In genomic region chr13:32496574-32497160, GRCh38 we compare ENCODE assay signal across 19 cellular contexts.
"Had no signal": no experiment of that assay in that cellular context is flagged by ENCODE, and none has a peak within 500 bp of the region (broad histone marks: within the 10 kb centered on the region; RNA-seq: fewer than 3 reads in every experiment).

No MANE protein-coding gene starts in this region.

- DNase-seq: activated B cell treated with CpG ODN at 0.5 μM for 24 hours; activated CD4-positive, alpha-beta T cell treated with anti-CD3 and anti-CD28 coated beads for 48 hours; activated CD8-positive, alpha-beta T cell treated with anti-CD3 and anti-CD28 coated beads for 36 hours; activated naive CD4-positive, alpha-beta T cell treated with Interleukin-2 at 50 U/mL for 16 hours; activated naive CD8-positive, alpha-beta T cell treated with anti-CD3 and anti-CD28 coated beads, Interleukin-2, amount 50 U/mL, for 24 hours; aorta; dorsolateral prefrontal cortex; endodermal cell; islet precursor cell; mucosa of descending colon; naive thymus-derived CD4-positive, alpha-beta T cell; small intestine; stimulated activated CD4-positive, alpha-beta T cell treated with anti-CD3 and anti-CD28 coated beads, Interleukin-4, amount 100 ng/mL, for 24 hours; stimulated activated naive CD8-positive, alpha-beta T cell treated with anti-CD3 and anti-CD28 coated beads, Interleukin-15, Interleukin-2, amounts not matched to agents 100 U/mL and 50 U/mL, for 24 hours; T-helper 1 cell; upper lobe of left lung had no signal

- H3K4me2 ChIP-seq: hepatocyte had no signal

- H3K27ac ChIP-seq: dorsolateral prefrontal cortex, hepatocyte, neutrophil, right atrium auricular region, upper lobe of left lung had no signal

- ATAC-seq: activated CD8-positive, alpha-beta T cell treated with anti-CD3 and anti-CD28 coated beads for 36 hours; activated naive CD8-positive, alpha-beta T cell treated with anti-CD3 and anti-CD28 coated beads, Interleukin-2, amount 50 U/mL, for 24 hours; mucosa of descending colon; naive thymus-derived CD4-positive, alpha-beta T cell; stimulated activated naive CD8-positive, alpha-beta T cell treated with anti-CD3 and anti-CD28 coated beads, Interleukin-15, Interleukin-2, amounts not matched to agents 100 U/mL and 50 U/mL, for 24 hours had no signal

- H2AFZ ChIP-seq: hepatocyte had no signal

- H3K27me3 ChIP-seq: dorsolateral prefrontal cortex, hepatocyte, neutrophil, right atrium auricular region, upper lobe of left lung had no signal

- H3K79me2 ChIP-seq: hepatocyte had no signal

- H3K9me3 ChIP-seq: mucosa of descending colon, neutrophil, right atrium auricular region, upper lobe of left lung had no signal

- H3K4me3 ChIP-seq: dorsolateral prefrontal cortex, hepatocyte, mucosa of descending colon, right atrium auricular region, upper lobe of left lung had no signal
